Comparison of ENCODE assay signal across 19 cellular contexts in genomic region chr7:134353411-134353810, GRCh38. TPM values are rescaled to one million over a fixed set of nuclear protein-coding genes. Genes with fewer than 3 reads are reported as not detected.
DNase-seq lines count a peak whose midpoint lies in the region; ATAC-seq, FAIRE-seq and TF ChIP-seq lines count a peak whose summit lies in the region.
"Had no signal": no experiment of that assay in that cellular context is flagged by ENCODE, and none has a peak within 500 bp of the region (broad histone marks: within the 10 kb centered on the region; RNA-seq: fewer than 3 reads in every experiment).

No MANE protein-coding gene starts in this region.

- CTCF ChIA-PET in A549 (lab: Yijun Ruan, JAX) = interaction anchor here (0.9 to 1.7 kb wide), 5 partner anchors 10 to 29 kb away, joined by 3 to 7 read pairs (median 4); no protein-coding TSS in a partner anchor

- H3K27me3 Mint-ChIP-seq in chondrocyte (ENCODE audit: low read depth) = peaks cover 5% of the 10 kb centered on the region

- no peaks in the 10 kb centered on the region for H3K36me3 ChIP-seq in bronchial epithelial cell (ENCODE audit: control insufficient read depth, insufficient read depth, low read length)
- H3K36me3 ChIP-seq in mucosa of descending colon (ENCODE audit: low read depth) = no peaks in the 10 kb centered on the region
- H3K36me3 ChIP-seq in suprapubic skin = no peaks in the 10 kb centered on the region
- H3K36me3 ChIP-seq: BLaER1 treated with 17β-estradiol and CSF1 and Interleukin-3, amounts not matched to agents 10 nM and 100 nM; HAP-1 had no signal

- TF ChIP-seq RAD21 in A549 (conservative IDR thresholded peaks at IDR 0.05 in 1 of 2, IDR thresholded peaks at IDR 0.05 in 1 of 2) = no peak

- TF ChIP-seq EP300 in A549 (IDR thresholded peaks at IDR 0.05) (no peak), suprapubic skin (IDR thresholded peaks at IDR 0.05) (no peak)

- no peaks in the 10 kb centered on the region for H3K27me3 ChIP-seq in bronchial epithelial cell (ENCODE audit: control insufficient read depth, insufficient read depth, low read length)
- no peaks in the 10 kb centered on the region for H3K27me3 ChIP-seq in suprapubic skin
- H3K27me3 ChIP-seq: BLaER1 treated with 17β-estradiol and CSF1 and Interleukin-3, amounts not matched to agents 10 nM and 100 nM had no signal

- H3K4me1 Mint-ChIP-seq in chondrocyte (ENCODE audit: low read depth) = peaks cover 11% of the 10 kb centered on the region
- H3K4me1 Mint-ChIP-seq: B cell had no signal

- no peak for TF ChIP-seq CTCF in A549 (IDR thresholded peaks at IDR 0.05)
- no peak for TF ChIP-seq CTCF in bronchial epithelial cell (IDR thresholded peaks at IDR 0.05; ENCODE audit: insufficient read depth, low read length, severe bottlenecking)
- TF ChIP-seq CTCF in mucosa of descending colon (IDR thresholded peaks at IDR 0.05) = no peak
- no peak for TF ChIP-seq CTCF in suprapubic skin (IDR thresholded peaks at IDR 0.05)
- TF ChIP-seq CTCF in chondrocyte (IDR thresholded peaks at IDR 0.05) = no peak

- ATAC-seq in A549 = no peak
- ATAC-seq in left lobe of liver = peak; percentile 49
- peak; percentile 12 for ATAC-seq in mucosa of descending colon

- peaks cover 5% of the 10 kb centered on the region for H3K9me3 Mint-ChIP-seq in chondrocyte (ENCODE audit: low read depth)

- no peak overlapping the region for H3K4me3 Mint-ChIP-seq in chondrocyte (ENCODE audit: unreplicated experiment)
- H3K4me3 Mint-ChIP-seq: B cell had no signal

- H3K27ac Mint-ChIP-seq in chondrocyte (ENCODE audit: unreplicated experiment) = no peak overlapping the region
- H3K27ac Mint-ChIP-seq: B cell; CD8-positive, alpha-beta memory T cell had no signal

- H3K27ac ChIP-seq in A549 = no peak overlapping the region
- no peak overlapping the region for H3K27ac ChIP-seq in suprapubic skin
- H3K27ac ChIP-seq: BLaER1 treated with 17β-estradiol and CSF1 and Interleukin-3, amounts not matched to agents 10 nM and 100 nM; GM23248; HL-60 had no signal

- 54% methylated on average over 4 of the region's 4 CpGs for WGBS in A549 (ENCODE audit: missing lambda C conversion rate)
- 65% methylated on average over 4 of the region's 4 CpGs for WGBS in suprapubic skin

- DNase-seq in A549 (ENCODE audit: low read depth in 1 of 2, low spot score in 1 of 2) (no peak), bronchial epithelial cell (ENCODE audit: low read depth) (peak; percentile 65), left lobe of liver (ENCODE audit: low spot score) (peak; percentile 52), mucosa of descending colon (peak in 1 of 3 donors; percentile 17), DMS153 treated with DMSO at 0.1 percent for 48 hours (lab: John Stamatoyannopoulos, UW; ENCODE audit: unreplicated experiment) (no peak), GM19239 (ENCODE audit: insufficient read length, low spot score) (no peak), suprapubic skin (ENCODE audit: low spot score in 2 of 2) (no peak), chondrocyte (ENCODE audit: low spot score) (no peak)
- DNase-seq: 8988T; CD8-positive, alpha-beta memory T cell; COR-L47; DMS 273 treated with DMSO at 0.1 percent for 48 hours; GM23248; IMR-90 had no signal

- intact Hi-C loops in mucosa of descending colon (cut with DNase I, micrococcal nuclease) = no loop called here

- H3K4me3 ChIP-seq in A549 (no peak overlapping the region), bronchial epithelial cell (ENCODE audit: low read depth, low read length) (no peak overlapping the region), mucosa of descending colon (no peak overlapping the region), suprapubic skin (no peak overlapping the region)
- H3K4me3 ChIP-seq: BLaER1 treated with 17β-estradiol and CSF1 and Interleukin-3, amounts not matched to agents 10 nM and 100 nM; GM23248; HAP-1 had no signal

- H3K4me1 ChIP-seq in A549 (peaks cover 23% of the 10 kb centered on the region), mucosa of descending colon (ENCODE audit: low read depth) (peaks cover 13% of the 10 kb centered on the region), suprapubic skin (no peaks in the 10 kb centered on the region)
- H3K4me1 ChIP-seq: HAP-1 had no signal

- H3K9me3 ChIP-seq in A549 = no peaks in the 10 kb centered on the region
- no peaks in the 10 kb centered on the region for H3K9me3 ChIP-seq in mucosa of descending colon
- no peaks in the 10 kb centered on the region for H3K9me3 ChIP-seq in suprapubic skin
- H3K9me3 ChIP-seq: BLaER1 treated with 17β-estradiol and CSF1 and Interleukin-3, amounts not matched to agents 10 nM and 100 nM; HAP-1 had no signal

- H3K4me2 ChIP-seq in A549 = 0 out of 3 replicates have a peak overlapping the region, but pooled peaks have one; percentile 5
- H3K4me2 ChIP-seq: BLaER1 treated with 17β-estradiol and CSF1 and Interleukin-3, amounts not matched to agents 10 nM and 100 nM had no signal

- POLR2A ChIA-PET in A549 (lab: Yijun Ruan, JAX) = no interaction called here

- no peak for TF ChIP-seq POLR2A in A549 (IDR thresholded peaks at IDR 0.05; ENCODE audit: low read length)
- no peak for TF ChIP-seq POLR2A in suprapubic skin (IDR thresholded peaks at IDR 0.05)

- H3K36me3 Mint-ChIP-seq in chondrocyte (ENCODE audit: low read depth) = no peaks in the 10 kb centered on the region

- FAIRE-seq in A549 (lab: Jason Lieb, UNC) = peak; percentile 63
- FAIRE-seq in bronchial epithelial cell (lab: Jason Lieb, UNC) = no peak
- no peak for FAIRE-seq in GM19239 (lab: Jason Lieb, UNC)
- FAIRE-seq: GM12891 had no signal

TF ChIP-seq in A549, 52 proteins besides CTCF, POLR2A, EP300 and RAD21:
- TF ChIP-seq JUNB (IDR thresholded peaks at IDR 0.05) (no peak), EHF (CRISPR knock-in tag; IDR thresholded peaks at IDR 0.05) (no peak), HOXB13 (CRISPR knock-in tag; IDR thresholded peaks at IDR 0.05; ENCODE audit: low read depth) (no peak), CHD4 (IDR thresholded peaks at IDR 0.05; ENCODE audit: borderline replicate concordance) (no peak), HES2 (IDR thresholded peaks at IDR 0.05) (no peak), ESRRA (IDR thresholded peaks at IDR 0.05; ENCODE audit: borderline replicate concordance, low read length) (no peak), BCL3 (IDR thresholded peaks at IDR 0.05) (no peak), HDAC2 (IDR thresholded peaks at IDR 0.05) (no peak), ATOH8 (CRISPR knock-in tag; IDR thresholded peaks at IDR 0.05; ENCODE audit: low read depth) (no peak)
TF ChIP-seq in A549: peak in this region for 0.

RNA-seq across cellular contexts. Expression of gene SLC35B4, which starts 36.7 kb away (rescaled TPM):
- polyA plus RNA-seq in A549 (2011; rRNA removed) (73.0 and 83.9 TPM in 2 replicates), A549 (2017; fragmentation: RNase III; extraction: RNeasy Plus Mini Kit Qiagen cat#74134 plus additional on column Dnase treatment) (29.1 to 36.0 TPM (median 32.8 TPM) in 3 replicates)
- polyA plus RNA-seq in A549 (2012; cell fraction: cytosol; rRNA removed) = 22.5 and 28.4 TPM in 2 replicates
- 25.8 and 35.9 TPM in 2 replicates for polyA plus RNA-seq in A549 (2012; cell fraction: nucleus; rRNA removed)
- polyA minus RNA-seq in A549 (2011; rRNA and poly(A)+ RNA removed) = 112 and 123 TPM in 2 replicates
- total RNA-seq in bronchial epithelial cell (8.2 and 11.5 TPM in 2 replicates), left lobe of liver (11.0 TPM), mucosa of descending colon (10 to 100 TPM in 1 of 3 donors, 1 to 10 TPM in 2; 6.1 to 14.1 (median 9.0) TPM), suprapubic skin (1 to 10 TPM; 3.1 to 9.4 (median 4.2) TPM), chondrocyte (23.2 to 25.1 TPM (median 24.6 TPM) in 3 replicates)

Comparison
In these comparisons a context has a peak if more than half of its experiments do, and no peak if none do; other contexts are left out.
1. ATAC-seq: peak in left lobe of liver (single experiment) and mucosa of descending colon (single experiment); none in A549 (0 of 2).
2. DNase-seq: peak in bronchial epithelial cell (single experiment) and left lobe of liver (single experiment); none in A549 (0 of 2), DMS153 treated with DMSO at 0.1 percent for 48 hours (single experiment), GM19239 (single experiment), suprapubic skin (0 of 2) and chondrocyte (single experiment).